ENCODE assay signal across 20 cellular contexts in the genomic region with DNA sequence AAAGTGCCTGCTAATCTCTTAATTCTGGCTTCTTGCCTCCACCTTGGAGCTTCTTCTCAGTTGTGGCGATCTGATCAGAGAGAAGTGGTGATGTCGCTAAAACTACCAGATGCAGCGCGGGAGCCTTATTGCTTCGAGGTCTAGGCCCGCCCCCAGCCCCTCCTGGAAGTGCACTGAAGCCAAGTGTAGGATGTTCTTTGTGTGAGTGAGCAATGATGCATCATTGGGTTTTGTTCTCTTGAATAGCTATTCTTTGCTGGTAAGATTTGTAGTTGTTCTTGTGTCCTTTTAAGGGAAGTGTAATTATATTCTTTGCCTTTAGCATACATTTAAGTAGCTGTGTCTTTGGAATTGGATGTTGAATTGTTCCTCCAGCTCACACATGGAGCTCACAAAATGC. TPM values are rescaled to one million over a fixed set of nuclear protein-coding genes. Genes with fewer than 3 reads are reported as not detected.
DNase-seq lines count a peak whose midpoint lies in the region; ATAC-seq and TF ChIP-seq lines count a peak whose summit lies in the region.
"Had no signal": no experiment of that assay in that cellular context is flagged by ENCODE, and none has a peak within 500 bp of the region (broad histone marks: within the 10 kb centered on the region; RNA-seq: fewer than 3 reads in every experiment).

No MANE protein-coding gene starts in this region.

- no peak overlapping the region for H2BK15ac ChIP-seq in mesenchymal stem cell (ENCODE audit: low read depth, poor library complexity, severe bottlenecking)

- H2AK5ac ChIP-seq in mesenchymal stem cell (ENCODE audit: low read length, severe bottlenecking), result no peak overlapping the region

- peak overlapping the region; percentile 12 for H4K8ac ChIP-seq in mesenchymal stem cell (ENCODE audit: low read length)

- H3K23ac ChIP-seq in mesenchymal stem cell (ENCODE audit: low read length in 2 of 2), result no peak overlapping the region

- no peak overlapping the region for H3K14ac ChIP-seq in mesenchymal stem cell (ENCODE audit: low read length in 2 of 2)

- H3K4me3 Mint-ChIP-seq in brain, result no peak overlapping the region
- H3K4me3 Mint-ChIP-seq in naive thymus-derived CD4-positive, alpha-beta T cell, result no peak overlapping the region
- H3K4me3 Mint-ChIP-seq: activated B cell treated with CpG ODN at 0.5 μM for 24 hours; stimulated activated naive B cell treated with anti-CD40 and anti-IgM and Interleukin-4, amounts not matched to agents 10 μg/mL and 1 μg/mL and 100 μg/mL, for 72 hours had no signal

- H3K27me3 Mint-ChIP-seq in brain, result peaks cover 5% of the 10 kb centered on the region
- no peaks in the 10 kb centered on the region for H3K27me3 Mint-ChIP-seq in naive thymus-derived CD4-positive, alpha-beta T cell
- H3K27me3 Mint-ChIP-seq: activated B cell treated with CpG ODN at 0.5 μM for 24 hours; stimulated activated naive B cell treated with anti-CD40 and anti-IgM and Interleukin-4, amounts not matched to agents 10 μg/mL and 1 μg/mL and 100 μg/mL, for 72 hours had no signal

- peaks cover 24 to 76% of the 10 kb centered on the region in 2 experiments for H3K36me3 ChIP-seq in mesenchymal stem cell (ENCODE audit: control insufficient read depth in 1 of 2, insufficient read depth in 2 of 2, low read depth in 1 of 2, low read length in 2 of 2)
- H3K36me3 ChIP-seq in naive thymus-derived CD4-positive, alpha-beta T cell (ENCODE audit: control insufficient read depth in 2 of 3, insufficient read depth in 3 of 3, low read length in 3 of 3), result peaks cover 6 to 53% (median 9%) of the 10 kb centered on the region in 3 experiments

- no peak overlapping the region for H3K9ac ChIP-seq in mesenchymal stem cell (ENCODE audit: low read length)

- no peak for TF ChIP-seq CTCF in brain (conservative IDR thresholded peaks at IDR 0.05)

- H3K27ac ChIP-seq in mesenchymal stem cell (ENCODE audit: low read length, poor library complexity, severe bottlenecking), result no peak overlapping the region
- no peak overlapping the region for H3K27ac ChIP-seq in naive thymus-derived CD4-positive, alpha-beta T cell (ENCODE audit: low read depth, low read length)
- H3K27ac ChIP-seq: breast epithelium, C4-2B, hepatocyte, left ventricle myocardium inferior had no signal

- peaks cover 9% of the 10 kb centered on the region for H3K79me1 ChIP-seq in mesenchymal stem cell (replicated peaks; ENCODE audit: low read length, poor library complexity, severe bottlenecking)

- 94% methylated on average over 6 of the region's 6 CpGs for WGBS in mesenchymal stem cell

- peaks cover 8% of the 10 kb centered on the region for H3K4me1 ChIP-seq in mesenchymal stem cell (ENCODE audit: control insufficient read depth, insufficient read depth, low read depth, low read length)
- H3K4me1 ChIP-seq in naive thymus-derived CD4-positive, alpha-beta T cell (ENCODE audit: control insufficient read depth in 2 of 2, insufficient read depth in 2 of 2, low read length in 2 of 2), result no peaks in the 10 kb centered on the region
- H3K4me1 ChIP-seq: breast epithelium, left ventricle myocardium inferior had no signal

- CTCF ChIA-PET in naive thymus-derived CD4-positive, alpha-beta T cell (lab: Charles Lee), result interaction anchor here (0.6 to 1.1 kb wide), 2 partner anchors 54 to 160 kb away, joined by 3 read pairs; no protein-coding TSS in a partner anchor

- H2AFZ ChIP-seq in mesenchymal stem cell (ENCODE audit: low read depth, low read length), result no peak overlapping the region
- H2AFZ ChIP-seq: hepatocyte had no signal

- peak overlapping the region in 4 of 5 experiments; percentile 53 to 97 (median 78) for H3K27ac Mint-ChIP-seq in brain
- no peak overlapping the region for H3K27ac Mint-ChIP-seq in naive thymus-derived CD4-positive, alpha-beta T cell
- H3K27ac Mint-ChIP-seq: activated B cell treated with CpG ODN at 0.5 μM for 24 hours; stimulated activated naive B cell treated with anti-CD40 and anti-IgM and Interleukin-4, amounts not matched to agents 10 μg/mL and 1 μg/mL and 100 μg/mL, for 72 hours had no signal

- H3K9me3 ChIP-seq in mesenchymal stem cell (ENCODE audit: control insufficient read depth, low read length), result no peaks in the 10 kb centered on the region
- no peaks in the 10 kb centered on the region for H3K9me3 ChIP-seq in naive thymus-derived CD4-positive, alpha-beta T cell (ENCODE audit: control insufficient read depth in 2 of 3, low read length in 3 of 3)
- H3K9me3 ChIP-seq: breast epithelium, left ventricle myocardium inferior had no signal

- H3K27me3 ChIP-seq in mesenchymal stem cell (ENCODE audit: control insufficient read depth in 1 of 2, insufficient read depth in 1 of 2, low read length in 2 of 2), result no peaks in the 10 kb centered on the region
- H3K27me3 ChIP-seq in naive thymus-derived CD4-positive, alpha-beta T cell (ENCODE audit: control insufficient read depth in 2 of 2, insufficient read depth in 2 of 2, low read length in 2 of 2), result no peaks in the 10 kb centered on the region
- H3K27me3 ChIP-seq: breast epithelium, hepatocyte had no signal

- no peak overlapping the region for H2BK5ac ChIP-seq in mesenchymal stem cell (ENCODE audit: low read depth, low read length, poor library complexity, severe bottlenecking)

- POLR2A ChIA-PET in naive thymus-derived CD4-positive, alpha-beta T cell (lab: Charles Lee), result interaction anchor here (0.6 kb wide), 1 partner anchor 1047 kb away, joined by 6 read pairs; no protein-coding TSS in a partner anchor

- H3K4me3 ChIP-seq in mesenchymal stem cell (ENCODE audit: insufficient read depth in 1 of 2, low read depth in 1 of 2, low read length in 2 of 2), result no peak overlapping the region
- H3K4me3 ChIP-seq in naive thymus-derived CD4-positive, alpha-beta T cell (ENCODE audit: low read length), result no peak overlapping the region
- H3K4me3 ChIP-seq: breast epithelium, hepatocyte, left ventricle myocardium inferior had no signal

- H3K4me1 Mint-ChIP-seq in brain, result peaks cover 19% of the 10 kb centered on the region
- peaks cover 0 to 4% (median 0%) of the 10 kb centered on the region in 7 donors for H3K4me1 Mint-ChIP-seq in naive thymus-derived CD4-positive, alpha-beta T cell
- H3K4me1 Mint-ChIP-seq: activated B cell treated with CpG ODN at 0.5 μM for 24 hours; stimulated activated naive B cell treated with anti-CD40 and anti-IgM and Interleukin-4, amounts not matched to agents 10 μg/mL and 1 μg/mL and 100 μg/mL, for 72 hours had no signal

- peaks cover 0 to 3% (median 0%) of the 10 kb centered on the region in 5 experiments for H3K9me3 Mint-ChIP-seq in brain
- no peaks in the 10 kb centered on the region for H3K9me3 Mint-ChIP-seq in naive thymus-derived CD4-positive, alpha-beta T cell
- H3K9me3 Mint-ChIP-seq: activated B cell treated with CpG ODN at 0.5 μM for 24 hours; stimulated activated naive B cell treated with anti-CD40 and anti-IgM and Interleukin-4, amounts not matched to agents 10 μg/mL and 1 μg/mL and 100 μg/mL, for 72 hours had no signal

- H3K36me3 Mint-ChIP-seq in brain, result peaks cover 72% of the 10 kb centered on the region
- peaks cover 4 to 68% (median 29%) of the 10 kb centered on the region in 5 donors for H3K36me3 Mint-ChIP-seq in naive thymus-derived CD4-positive, alpha-beta T cell

- H2BK120ac ChIP-seq in mesenchymal stem cell (ENCODE audit: low read depth, low read length), result no peak overlapping the region

- no peak overlapping the region for H3K4ac ChIP-seq in mesenchymal stem cell (ENCODE audit: low read depth in 1 of 2, low read length in 2 of 2)

- intact Hi-C loops in naive thymus-derived CD4-positive, alpha-beta T cell (cut with micrococcal nuclease), result no loop called here

- no peak overlapping the region for H4K91ac ChIP-seq in mesenchymal stem cell (ENCODE audit: low read length)

- H3K18ac ChIP-seq in mesenchymal stem cell (ENCODE audit: low read depth in 1 of 2, low read length in 2 of 2), result no peak overlapping the region

- no peak overlapping the region for H3K4me2 ChIP-seq in mesenchymal stem cell (ENCODE audit: low read length, poor library complexity, severe bottlenecking)
- H3K4me2 ChIP-seq: hepatocyte had no signal

- DNase-seq in EH (ENCODE audit: low read depth) (peak; percentile 46), M059J (ENCODE audit: low read depth) (peak; percentile 31), mesenchymal stem cell (no peak), NCI-H1092 (lab: John Stamatoyannopoulos, UW) (no peak)
- no peak for DNase-seq in naive thymus-derived CD4-positive, alpha-beta T cell
- DNase-seq: activated B cell treated with CpG ODN at 0.5 μM for 24 hours; activated effector memory CD4-positive, alpha-beta T cell treated with Interleukin-2 at 50 U/mL for 16 hours; DMS79; left ventricle myocardium inferior; NCI-H1105; OCI-M1; right cardiac atrium; stimulated activated CD4-positive, alpha-beta T cell treated with anti-CD3 and anti-CD28 coated beads, Interleukin-4, amount 100 ng/mL, for 4 hours; stimulated activated naive B cell treated with anti-CD40 and anti-IgM and Interleukin-4, amounts not matched to agents 10 μg/mL and 1 μg/mL and 100 μg/mL, for 72 hours had no signal

- ATAC-seq in HG03521 (IDR thresholded peaks at IDR 0.05; ENCODE audit: unreplicated experiment) (no peak), HG02885 (IDR thresholded peaks at IDR 0.05; ENCODE audit: poor library complexity, unreplicated experiment) (no peak)
- ATAC-seq in naive thymus-derived CD4-positive, alpha-beta T cell, result no peak
- ATAC-seq: right cardiac atrium; stimulated activated naive B cell treated with anti-CD40 and anti-IgM and Interleukin-4, amounts not matched to agents 10 μg/mL and 1 μg/mL and 100 μg/mL, for 72 hours had no signal

- no peak overlapping the region for H2BK12ac ChIP-seq in mesenchymal stem cell (ENCODE audit: low read length in 2 of 2)

RNA-seq across cellular contexts. Expression of gene MTHFD1, which starts 35.8 kb away (rescaled TPM):
- total RNA-seq in M059J (2014; rRNA removed; shearing (Covaris generic)), result 21.5 and 47.2 TPM in 2 replicates
- polyA plus RNA-seq in brain (ENCODE audit: insufficient read depth, low read depth, low replicate concordance), result 94.8 TPM
- polyA plus RNA-seq in mesenchymal stem cell (2013, experiment 1 of 2), result 44.1 TPM
- polyA plus RNA-seq in mesenchymal stem cell (2013, experiment 2 of 2), result 40.3 TPM
- total RNA-seq in naive thymus-derived CD4-positive, alpha-beta T cell, result 100 to 1,000 TPM in 1 of 5 experiments, 10 to 100 TPM in 4; 28.0 to 189 (median 30.2) TPM
- polyA plus RNA-seq in naive thymus-derived CD4-positive, alpha-beta T cell, result 10 to 100 TPM; 34.2 to 40.2 TPM

RNA-seq across cellular contexts. Expression of gene AKAP5, which starts 41.3 kb away (rescaled TPM):
- 3.9 and 4.9 TPM in 2 replicates for total RNA-seq in M059J (2014; rRNA removed; shearing (Covaris generic))
- 1.5 TPM for polyA plus RNA-seq in brain (ENCODE audit: insufficient read depth, low read depth, low replicate concordance)
- 0.77 TPM for polyA plus RNA-seq in mesenchymal stem cell (2013, experiment 1 of 2)
- 0.88 TPM for polyA plus RNA-seq in mesenchymal stem cell (2013, experiment 2 of 2)
- total RNA-seq in naive thymus-derived CD4-positive, alpha-beta T cell, result 1 to 10 TPM in 1 of 5 experiments, under 1 TPM in 4; 0.11 to 1.7 (median 0.13) TPM
- polyA plus RNA-seq in naive thymus-derived CD4-positive, alpha-beta T cell, result under 1 TPM in 1 of 2 donors, not detected in 1; 0.03 TPM

Comparison
In these comparisons a context has a peak if more than half of its experiments do, and no peak if none do; other contexts are left out.
1. DNase-seq: peak in EH (single experiment) and M059J (single experiment); none in mesenchymal stem cell (single experiment), NCI-H1092 (single experiment) and naive thymus-derived CD4-positive, alpha-beta T cell (0 of 9).
2. H3K27ac Mint-ChIP-seq: peak in brain (4 of 5); none in naive thymus-derived CD4-positive, alpha-beta T cell (0 of 9).